In the genomic region with DNA sequence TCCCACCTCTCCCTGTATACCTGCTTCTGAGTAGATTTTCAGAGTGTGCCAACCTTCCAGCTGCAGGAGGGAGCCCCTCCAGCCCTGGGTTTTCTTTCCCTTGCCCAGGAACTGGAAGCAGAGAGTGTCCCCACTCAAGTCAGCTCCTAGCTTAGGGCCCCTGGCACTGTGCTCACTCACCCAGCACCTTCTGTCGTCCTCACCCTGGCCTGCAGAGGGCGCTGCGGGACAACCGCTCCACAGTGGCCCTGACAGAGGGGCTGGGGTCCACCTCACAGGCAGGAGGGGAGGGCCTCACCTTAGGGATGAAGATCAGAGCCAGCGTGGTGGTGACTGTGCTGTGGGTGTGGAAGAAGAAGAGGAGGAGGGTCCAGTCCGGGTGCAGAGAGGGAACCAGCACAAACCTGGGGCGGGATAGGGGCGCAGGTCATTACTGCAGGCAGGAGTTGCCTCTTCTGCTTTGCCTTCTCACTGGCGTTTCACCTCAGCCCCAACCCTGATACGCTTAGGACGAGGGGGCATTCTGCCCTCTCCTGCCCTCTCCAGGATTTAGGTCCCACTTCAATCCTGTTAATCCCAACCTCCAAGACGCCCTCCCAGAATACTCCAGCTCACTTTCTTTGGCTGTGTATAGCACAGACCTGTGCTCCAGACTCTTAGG, we compare ENCODE assay signal across 8 cellular contexts. TPM values are rescaled to one million over a fixed set of nuclear protein-coding genes. Genes with fewer than 3 reads are reported as not detected.
DNase-seq lines count a peak whose midpoint lies in the region; ATAC-seq, FAIRE-seq and TF ChIP-seq lines count a peak whose summit lies in the region.

No MANE protein-coding gene starts in this region.

- intact Hi-C loops in left cardiac atrium (cut with DNase I) = no loop called here
- intact Hi-C loops in left lung (cut with DNase I) = no loop called here

- H3K4me1 ChIP-seq in cardiac muscle cell (ENCODE audit: low read depth) = no peaks in the 10 kb centered on the region
- H3K4me1 ChIP-seq in left lung = no peaks in the 10 kb centered on the region

- FAIRE-seq in RCC 7860 (lab: Jason Lieb, UNC) = no peak

- no peaks in the 10 kb centered on the region for H3K36me3 Mint-ChIP-seq in activated naive CD4-positive, alpha-beta T cell treated with anti-CD3 and anti-CD28 coated beads, Interleukin-2, amount 50 U/mL, for 72 hours

- peak; percentile 29 to 75 for DNase-seq in cardiac muscle cell (ENCODE audit: low read depth in 1 of 2, low spot score in 1 of 2)
- DNase-seq in left cardiac atrium = no peak
- peak; percentile 66 for DNase-seq in NCI-H510A treated with DMSO at 0.1 percent for 48 hours (lab: John Stamatoyannopoulos, UW)
- DNase-seq in activated naive CD4-positive, alpha-beta T cell treated with anti-CD3 and anti-CD28 coated beads, Interleukin-2, amount 50 U/mL, for 72 hours (ENCODE audit: low spot score in 2 of 2) = peak in 1 of 2 donors; percentile 82
- peak in 1 of 2 donors; percentile 81 for DNase-seq in left lung
- no peak for DNase-seq in cerebellum (ENCODE audit: low spot score)
- no peak for DNase-seq in RCC 7860 (ENCODE audit: low spot score)

- H3K27me3 ChIP-seq in cardiac muscle cell (no peaks in the 10 kb centered on the region), left lung (no peaks in the 10 kb centered on the region)

- H3K27ac Mint-ChIP-seq in activated naive CD4-positive, alpha-beta T cell treated with anti-CD3 and anti-CD28 coated beads, Interleukin-2, amount 50 U/mL, for 72 hours = no peak overlapping the region

- H3K9me3 Mint-ChIP-seq in activated naive CD4-positive, alpha-beta T cell treated with anti-CD3 and anti-CD28 coated beads, Interleukin-2, amount 50 U/mL, for 72 hours = no peaks in the 10 kb centered on the region

- H3K9me3 ChIP-seq in cardiac muscle cell (ENCODE audit: low read depth) (no peaks in the 10 kb centered on the region), left lung (no peaks in the 10 kb centered on the region)

- ATAC-seq in left cardiac atrium (no peak), left lung (peak; percentile 47), HG02571 (IDR thresholded peaks at IDR 0.05; ENCODE audit: unreplicated experiment) (no peak)
- ATAC-seq in activated naive CD4-positive, alpha-beta T cell treated with anti-CD3 and anti-CD28 coated beads, Interleukin-2, amount 50 U/mL, for 72 hours = peak; percentile 57 to 81

- H3K4me3 ChIP-seq in cardiac muscle cell (no peak overlapping the region), left lung (no peak overlapping the region)

- peak; percentile 74 for TF ChIP-seq CTCF in cardiac muscle cell (IDR thresholded peaks at IDR 0.05; ENCODE audit: low read depth, low read length)
- peak; percentile 27 to 35 for TF ChIP-seq CTCF in left lung (IDR thresholded peaks at IDR 0.05)

- H3K36me3 ChIP-seq in cardiac muscle cell (no peaks in the 10 kb centered on the region), left lung (no peaks in the 10 kb centered on the region)

- H3K27ac ChIP-seq in cardiac muscle cell (no peak overlapping the region), left lung (no peak overlapping the region)

RNA-seq across cellular contexts. Expression of a gene that starts 10.0 kb away (rescaled TPM):
- total RNA-seq in cardiac muscle cell = 0.07 and 0.51 TPM in 2 replicates
- 0.12 TPM in 1 of 2 replicates, not detected in the other for polyA plus RNA-seq in cardiac muscle cell
- under 1 TPM in 1 of 2 donors, not detected in 1; 0.09 TPM for total RNA-seq in left cardiac atrium
- total RNA-seq in activated naive CD4-positive, alpha-beta T cell treated with anti-CD3 and anti-CD28 coated beads, Interleukin-2, amount 50 U/mL, for 72 hours = under 1 TPM; 0.02 to 0.04 TPM
- under 1 TPM in 1 of 2 donors, not detected in 1; 0.50 TPM for total RNA-seq in left lung
- 0.45 TPM for total RNA-seq in cerebellum

RNA-seq across cellular contexts. Expression of a gene that starts 17.9 kb away (rescaled TPM):
- total RNA-seq in cardiac muscle cell (12.5 and 18.7 TPM in 2 replicates), left cardiac atrium (10 to 100 TPM; 11.2 to 11.4 TPM), left lung (10 to 100 TPM; 19.4 to 22.4 TPM), cerebellum (41.6 TPM)
- polyA plus RNA-seq in cardiac muscle cell = 2.8 and 4.2 TPM in 2 replicates
- total RNA-seq in activated naive CD4-positive, alpha-beta T cell treated with anti-CD3 and anti-CD28 coated beads, Interleukin-2, amount 50 U/mL, for 72 hours = 10 to 100 TPM; 20.8 to 24.1 TPM

RNA-seq across cellular contexts. Expression of a gene that starts 36.8 kb away (rescaled TPM):
- total RNA-seq in cardiac muscle cell (42.0 and 46.7 TPM in 2 replicates), left cardiac atrium (10 to 100 TPM; 22.6 to 24.2 TPM), left lung (10 to 100 TPM; 24.4 to 28.4 TPM), cerebellum (16.2 TPM)
- polyA plus RNA-seq in cardiac muscle cell = 43.5 and 49.0 TPM in 2 replicates
- 10 to 100 TPM; 64.6 to 72.3 TPM for total RNA-seq in activated naive CD4-positive, alpha-beta T cell treated with anti-CD3 and anti-CD28 coated beads, Interleukin-2, amount 50 U/mL, for 72 hours

Comparison
In these comparisons a context has a peak if more than half of its experiments do, and no peak if none do; other contexts are left out.
1. DNase-seq: peak in cardiac muscle cell (2 of 2) and NCI-H510A treated with DMSO at 0.1 percent for 48 hours (single experiment); none in left cardiac atrium (single experiment), cerebellum (single experiment) and RCC 7860 (single experiment).
2. ATAC-seq: peak in activated naive CD4-positive, alpha-beta T cell treated with anti-CD3 and anti-CD28 coated beads, Interleukin-2, amount 50 U/mL, for 72 hours (2 of 2) and left lung (single experiment); none in left cardiac atrium (0 of 2) and HG02571 (single experiment).